8 cellular contexts compared by ENCODE assay signal in the genomic region with DNA sequence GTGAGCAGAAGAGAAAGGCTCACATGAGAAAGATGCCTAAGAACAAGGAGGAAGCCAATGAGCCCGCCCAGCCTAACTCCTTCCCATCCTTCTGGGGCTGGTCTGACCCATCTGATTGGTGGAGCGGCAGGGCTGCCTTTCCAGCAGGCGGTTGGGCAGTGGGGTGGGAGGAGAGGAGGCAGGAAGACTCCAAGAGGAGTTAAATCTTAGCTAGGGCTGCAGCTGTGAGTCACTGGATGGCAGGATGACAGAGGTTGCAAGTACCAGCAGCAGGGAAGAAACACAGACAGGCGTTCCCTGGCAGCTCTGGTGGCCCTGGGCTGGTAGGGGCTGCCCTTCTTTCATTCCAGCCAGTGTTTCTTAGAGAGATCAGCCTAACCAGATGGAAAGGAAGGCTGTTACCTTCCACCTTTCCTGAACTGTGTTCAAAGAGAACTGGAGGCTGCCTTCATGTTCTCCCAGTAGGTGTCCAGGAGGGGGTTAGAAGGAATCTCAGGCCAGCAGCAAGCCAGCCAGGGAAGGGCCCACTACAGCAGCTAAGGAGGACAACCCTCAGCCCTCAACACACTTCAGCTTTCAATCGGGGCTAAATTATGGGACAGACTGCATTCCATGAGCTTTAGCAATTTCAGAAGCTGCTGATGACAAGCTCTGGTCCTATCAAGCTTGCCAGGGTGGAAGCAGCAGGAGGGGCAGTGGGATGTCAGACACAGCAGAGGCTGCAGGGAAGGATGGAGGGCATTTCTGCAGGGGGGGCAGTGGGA. TPM values are rescaled to one million over a fixed set of nuclear protein-coding genes. Genes with fewer than 3 reads are reported as not detected.
DNase-seq lines count a peak whose midpoint lies in the region; ATAC-seq and TF ChIP-seq lines count a peak whose summit lies in the region.

No MANE protein-coding gene starts in this region.

- peak overlapping the region; percentile 80 for H3K4me2 ChIP-seq in skeletal muscle satellite cell (ENCODE audit: low read length)

- H3K27me3 ChIP-seq in iPS DF 6.9 (ENCODE audit: control insufficient read depth, insufficient read depth, low read length), result no peaks in the 10 kb centered on the region
- H3K27me3 ChIP-seq in skeletal muscle satellite cell (ENCODE audit: control insufficient read depth, insufficient read depth, low read length), result no peaks in the 10 kb centered on the region

- no peak for ATAC-seq in GM18861 (IDR thresholded peaks at IDR 0.05; ENCODE audit: unreplicated experiment)
- ATAC-seq in HG03196 (IDR thresholded peaks at IDR 0.05; ENCODE audit: unreplicated experiment), result no peak

- H3K9ac ChIP-seq in skeletal muscle satellite cell (ENCODE audit: low read depth, low read length), result peak overlapping the region; percentile 77

- H3K9me3 ChIP-seq in iPS DF 6.9 (ENCODE audit: control insufficient read depth, insufficient read depth, low read length) (no peaks in the 10 kb centered on the region), skeletal muscle satellite cell (replicated peaks; ENCODE audit: low read length) (no peaks in the 10 kb centered on the region)

- H3K36me3 Mint-ChIP-seq in brain, result peaks cover 25% of the 10 kb centered on the region

- H3K4me3 Mint-ChIP-seq in brain, result peak overlapping the region; percentile 14 to 67 (median 49)

- H3K9me3 Mint-ChIP-seq in brain, result no peaks in the 10 kb centered on the region

- DNase-seq in GDM1 (lab: John Stamatoyannopoulos, UW), result peak; percentile 75
- peak; percentile 65 for DNase-seq in NCI-H460 (ENCODE audit: extremely low read depth, low read depth)
- peak; percentile 55 for DNase-seq in iPS DF 6.9 (ENCODE audit: low read depth, low spot score)
- no peak for DNase-seq in NCI-H1417 treated with DMSO at 0.1 percent for 48 hours (lab: John Stamatoyannopoulos, UW)

- no CpG with 5 or more reads among the region's 5 CpGs for whole genome bisulfite sequencing in iPS DF 6.9 (ENCODE audit: insufficient coverage, insufficient read length)

- no peak overlapping the region for H3K27ac ChIP-seq in iPS DF 6.9 (ENCODE audit: low read length)

- H3K36me3 ChIP-seq in iPS DF 6.9 (ENCODE audit: control insufficient read depth, insufficient read depth, low read length), result no peaks in the 10 kb centered on the region
- H3K36me3 ChIP-seq in skeletal muscle satellite cell (ENCODE audit: insufficient read depth, low read length), result no peaks in the 10 kb centered on the region

- peaks cover 94% of the 10 kb centered on the region for H3K4me1 Mint-ChIP-seq in brain

- H3K4me3 ChIP-seq in iPS DF 6.9 (ENCODE audit: low read length) (no peak overlapping the region), skeletal muscle satellite cell (ENCODE audit: low read length) (peak overlapping the region; percentile 41)

- H3K27ac Mint-ChIP-seq in brain, result peak overlapping the region; percentile 62 to 95 (median 79)

- TF ChIP-seq CTCF in brain (conservative IDR thresholded peaks at IDR 0.05), result no peak

- peaks cover 11% of the 10 kb centered on the region for H3K4me1 ChIP-seq in iPS DF 6.9 (ENCODE audit: control insufficient read depth, insufficient read depth, low read length)
- H3K4me1 ChIP-seq in skeletal muscle satellite cell (ENCODE audit: control insufficient read depth, insufficient read depth, low read length), result peaks cover 63% of the 10 kb centered on the region

- no peaks in the 10 kb centered on the region for H3K27me3 Mint-ChIP-seq in brain

RNA-seq across cellular contexts. Expression of a gene that starts 50.3 kb away (rescaled TPM):
- 21.1 and 24.5 TPM in 2 replicates for total RNA-seq in NCI-H460 (2014; rRNA removed; shearing (Covaris generic))
- polyA plus RNA-seq in NCI-H460 (2014; cell fraction: nucleus; rRNA removed), result 8.8 and 12.5 TPM in 2 replicates
- polyA plus RNA-seq in brain (ENCODE audit: insufficient read depth, low read depth, low replicate concordance), result 23.9 TPM
- 21.8 and 24.5 TPM in 2 replicates for total RNA-seq in skeletal muscle satellite cell (2012; rRNA removed)
